Comparison of ENCODE assay signal across 15 cellular contexts in genomic region chr12:24066865-24067264, GRCh38.
A peak's percentile ranks its signal among the peaks of the same experiment; 100 is the strongest.
DNase-seq lines count a peak whose midpoint lies in the region; ATAC-seq and TF ChIP-seq lines count a peak whose summit lies in the region.
"Had no signal": no experiment of that assay in that cellular context is flagged by ENCODE, and none has a peak within 500 bp of the region (broad histone marks: within the 10 kb centered on the region; RNA-seq: fewer than 3 reads in every experiment).

No MANE protein-coding gene starts in this region.

- H3K27ac ChIP-seq in SJSA1 (peak overlapping the region; percentile 53), osteoblast (ENCODE audit: low read depth, low read length) (peak overlapping the region; percentile 29), esophagus muscularis mucosa (replicated peaks in 1 of 4) (no peak overlapping the region)
- H3K27ac ChIP-seq: cardiac muscle cell, sigmoid colon had no signal

- H3K4me3 ChIP-seq in SJSA1 = no peak overlapping the region
- no peak overlapping the region for H3K4me3 ChIP-seq in epithelial cell of esophagus (ENCODE audit: low read length)
- H3K4me3 ChIP-seq in osteoblast (ENCODE audit: insufficient read depth, low read length) = no peak overlapping the region
- H3K4me3 ChIP-seq in esophagus muscularis mucosa = no peak overlapping the region
- H3K4me3 ChIP-seq: cardiac muscle cell, sigmoid colon had no signal

- ATAC-seq in GM21447 (IDR thresholded peaks at IDR 0.05; ENCODE audit: unreplicated experiment) = no peak
- ATAC-seq: activated T-cell treated with anti-CD3 and anti-CD28 coated beads, Interleukin-2, amount 50 U/mL, for 72 hours; natural killer cell had no signal

- intact Hi-C loops in esophagus muscularis mucosa (cut with DNase I) = no loop called here

- H4K20me1 ChIP-seq in osteoblast (ENCODE audit: insufficient read depth, low read length) = no peaks in the 10 kb centered on the region

- no peak for TF ChIP-seq POLR2A in esophagus muscularis mucosa (IDR thresholded peaks at IDR 0.05; ENCODE audit: low read depth)

- H3K79me2 ChIP-seq in osteoblast (ENCODE audit: insufficient read depth, low read length) = no peaks in the 10 kb centered on the region

- no peak overlapping the region for H2AFZ ChIP-seq in osteoblast (ENCODE audit: low read length)

- H3K36me3 ChIP-seq in SJSA1 (no peaks in the 10 kb centered on the region), osteoblast (ENCODE audit: insufficient read depth, low read length) (no peaks in the 10 kb centered on the region), esophagus muscularis mucosa (no peaks in the 10 kb centered on the region)
- H3K36me3 ChIP-seq: cardiac muscle cell, sigmoid colon had no signal

- peaks cover 20% of the 10 kb centered on the region for H3K4me1 ChIP-seq in SJSA1 (replicated peaks)
- H3K4me1 ChIP-seq in osteoblast (ENCODE audit: insufficient read depth, low read length) = peaks cover 22% of the 10 kb centered on the region
- peaks cover 0 to 24% (median 12%) of the 10 kb centered on the region in 4 donors for H3K4me1 ChIP-seq in esophagus muscularis mucosa

- no peak for TF ChIP-seq CTCF in epithelial cell of esophagus (IDR thresholded peaks at IDR 0.05; ENCODE audit: insufficient read depth, low read depth, low read length, missing control alignments)
- TF ChIP-seq CTCF in osteoblast (IDR thresholded peaks at IDR 0.05; ENCODE audit: extremely low read depth, low read depth, low read length) = no peak
- TF ChIP-seq CTCF in esophagus muscularis mucosa (IDR thresholded peaks at IDR 0.05) = no peak

- DNase-seq in ELR (ENCODE audit: low read depth) = peak; percentile 47
- DNase-seq in SJSA1 (ENCODE audit: low read depth in 1 of 2, low spot score in 2 of 2) = peak in 1 of 2 experiments; percentile 58
- DNase-seq in epithelial cell of esophagus (ENCODE audit: low read depth) = peak; percentile 42
- DNase-seq in osteoblast (ENCODE audit: insufficient read length, low spot score, missing footprints) = peak; percentile 62
- DNase-seq in amniotic stem cell (lab: John Stamatoyannopoulos, UW) = no peak
- DNase-seq in iPS-NIHi7 (ENCODE audit: extremely low spot score) = no peak
- DNase-seq in esophagus muscularis mucosa (ENCODE audit: extremely low spot score) = no peak
- DNase-seq: activated CD4-positive, alpha-beta T cell treated with anti-CD3 and anti-CD28 coated beads for 4 hours; activated T-cell treated with anti-CD3 and anti-CD28 coated beads, Interleukin-2, amount 50 U/mL, for 72 hours; CD4-positive, CD25-positive, alpha-beta regulatory T cell; islet precursor cell; natural killer cell; sigmoid colon had no signal

- H3K27me3 ChIP-seq in SJSA1 (replicated peaks) = no peaks in the 10 kb centered on the region
- no peaks in the 10 kb centered on the region for H3K27me3 ChIP-seq in osteoblast (ENCODE audit: insufficient read depth, low read length)
- no peaks in the 10 kb centered on the region for H3K27me3 ChIP-seq in esophagus muscularis mucosa
- H3K27me3 ChIP-seq: cardiac muscle cell, sigmoid colon had no signal

- H3K9me3 ChIP-seq in SJSA1 (replicated peaks) = no peaks in the 10 kb centered on the region
- no peaks in the 10 kb centered on the region for H3K9me3 ChIP-seq in osteoblast (ENCODE audit: low read depth, low read length)
- no peaks in the 10 kb centered on the region for H3K9me3 ChIP-seq in esophagus muscularis mucosa
- H3K9me3 ChIP-seq: sigmoid colon had no signal

- TF ChIP-seq EP300 in esophagus muscularis mucosa (IDR thresholded peaks at IDR 0.05) = no peak

- 51% methylated on average over 2 of the region's 2 CpGs for whole genome bisulfite sequencing in esophagus muscularis mucosa

- H3K4me2 ChIP-seq in osteoblast (ENCODE audit: insufficient read depth, low read length) = peak overlapping the region; percentile 22

Comparison
In these comparisons a context has a peak if more than half of its experiments do, and no peak if none do; other contexts are left out.
1. DNase-seq: peak in ELR (single experiment), epithelial cell of esophagus (single experiment) and osteoblast (single experiment); none in amniotic stem cell (single experiment), iPS-NIHi7 (single experiment) and esophagus muscularis mucosa (single experiment).
2. H3K27ac ChIP-seq: peak in SJSA1 (single experiment) and osteoblast (single experiment); none in esophagus muscularis mucosa (0 of 4).